Comparison of ENCODE assay signal across 31 cellular contexts in genomic region chr6:17224056-17224455, GRCh38. TPM values are rescaled to one million over a fixed set of nuclear protein-coding genes. Genes with fewer than 3 reads are reported as not detected.
"Had no signal": no experiment of that assay in that cellular context is flagged by ENCODE, and none has a peak within 500 bp of the region (broad histone marks: within the 10 kb centered on the region; RNA-seq: fewer than 3 reads in every experiment).

No MANE protein-coding gene starts in this region.

- H3K4me3 ChIP-seq: adrenal gland, ascending aorta, esophagus muscularis mucosa, neural progenitor cell, right atrium auricular region, stomach, suprapubic skin, tibial artery had no signal

- H3K9me3 ChIP-seq: adrenal gland, ascending aorta, esophagus muscularis mucosa, right atrium auricular region, stomach, suprapubic skin, tibial artery had no signal

- H3K36me3 ChIP-seq: adrenal gland, ascending aorta, brain microvascular endothelial cell, esophagus muscularis mucosa, neural progenitor cell, right atrium auricular region, stomach, suprapubic skin, tibial artery, WERI-Rb-1 had no signal

- H3K9ac ChIP-seq: neural progenitor cell had no signal

- H3K27me3 ChIP-seq: adrenal gland, ascending aorta, brain microvascular endothelial cell, esophagus muscularis mucosa, neural progenitor cell, right atrium auricular region, stomach, suprapubic skin, tibial artery had no signal

- ATAC-seq: activated CD4-positive, CD25-positive, alpha-beta regulatory T cell treated with anti-CD3 and anti-CD28 coated beads, Interleukin-2, amount 50 U/mL, for 24 hours; naive thymus-derived CD4-positive, alpha-beta T cell; stimulated activated naive B cell treated with anti-CD40 and anti-IgM and Interleukin-4, amounts not matched to agents 10 μg/mL and 1 μg/mL and 100 μg/mL, for 72 hours had no signal

- H3K4me2 ChIP-seq: neural progenitor cell had no signal

- H3K4me1 ChIP-seq: adrenal gland, ascending aorta had no signal

- H2AFZ ChIP-seq: neural progenitor cell had no signal

- DNase-seq: activated CD4-positive, alpha-beta memory T cell treated with anti-CD3 and anti-CD28 coated beads for 36 hours; activated CD4-positive, alpha-beta T cell treated with anti-CD3 and anti-CD28 coated beads for 48 hours; activated CD8-positive, alpha-beta memory T cell treated with anti-CD3 and anti-CD28 coated beads, Interleukin-2, amount 50 U/mL, for 4 hours; activated effector memory CD4-positive, alpha-beta T cell treated with anti-CD3 and anti-CD28 coated beads, Interleukin-2, amount 50 U/mL, for 16 hours; activated naive CD4-positive, alpha-beta T cell treated with anti-CD3 and anti-CD28 coated beads for 36 hours; activated naive CD8-positive, alpha-beta T cell treated with anti-CD3 and anti-CD28 coated beads for 36 hours; activated T-cell treated with anti-CD3 and anti-CD28 coated beads, Interleukin-2, amount 50 U/mL, for 1 hour; adrenal gland; brain microvascular endothelial cell; caudate nucleus; foreskin fibroblast; head of caudate nucleus; hypothalamus; midbrain; naive thymus-derived CD4-positive, alpha-beta T cell; occipital lobe; stimulated activated CD4-positive, alpha-beta T cell treated with anti-CD3 and anti-CD28 coated beads, Interleukin-15, amount 100 ng/mL, for 24 hours; stimulated activated CD4-positive, alpha-beta T cell treated with anti-CD3 and anti-CD28 coated beads, Interleukin-2, amount 100 ng/mL, for 24 hours; stimulated activated naive B cell treated with anti-CD40 and anti-IgM and Interleukin-4, amounts not matched to agents 10 μg/mL and 1 μg/mL and 100 μg/mL, for 72 hours; stomach; T-helper 1 cell; tibial artery; WERI-Rb-1 had no signal

- H3K27ac ChIP-seq: adrenal gland, ascending aorta, brain microvascular endothelial cell, esophagus muscularis mucosa, neural progenitor cell, stomach, suprapubic skin, tibial artery, WERI-Rb-1 had no signal

RNA-seq across cellular contexts. Expression of gene RBM24, which starts 57.1 kb away (rescaled TPM):
- total RNA-seq: activated CD4-positive, alpha-beta memory T cell treated with anti-CD3 and anti-CD28 coated beads for 36 hours; activated CD8-positive, alpha-beta memory T cell treated with anti-CD3 and anti-CD28 coated beads for 36 hours; activated naive CD4-positive, alpha-beta T cell treated with anti-CD3 and anti-CD28 coated beads for 36 hours; activated naive CD8-positive, alpha-beta T cell treated with anti-CD3 and anti-CD28 coated beads for 36 hours; activated T-helper 1 cell treated with anti-CD3 and anti-CD28 coated beads, Interleukin-12 subunit alpha, Interleukin-12 subunit beta, Interleukin-2, Interleukin-4 antibody, amounts not matched to agents 30 ng/mL and 10 ng/mL and 1 ng/mL, durations not matched to agents 14 hours and 24 hours and 36 hours; naive thymus-derived CD4-positive, alpha-beta T cell had no signal
- polyA plus RNA-seq: naive thymus-derived CD4-positive, alpha-beta T cell had no signal
